Comparison of ENCODE assay signal across 10 cellular contexts in the genomic region with DNA sequence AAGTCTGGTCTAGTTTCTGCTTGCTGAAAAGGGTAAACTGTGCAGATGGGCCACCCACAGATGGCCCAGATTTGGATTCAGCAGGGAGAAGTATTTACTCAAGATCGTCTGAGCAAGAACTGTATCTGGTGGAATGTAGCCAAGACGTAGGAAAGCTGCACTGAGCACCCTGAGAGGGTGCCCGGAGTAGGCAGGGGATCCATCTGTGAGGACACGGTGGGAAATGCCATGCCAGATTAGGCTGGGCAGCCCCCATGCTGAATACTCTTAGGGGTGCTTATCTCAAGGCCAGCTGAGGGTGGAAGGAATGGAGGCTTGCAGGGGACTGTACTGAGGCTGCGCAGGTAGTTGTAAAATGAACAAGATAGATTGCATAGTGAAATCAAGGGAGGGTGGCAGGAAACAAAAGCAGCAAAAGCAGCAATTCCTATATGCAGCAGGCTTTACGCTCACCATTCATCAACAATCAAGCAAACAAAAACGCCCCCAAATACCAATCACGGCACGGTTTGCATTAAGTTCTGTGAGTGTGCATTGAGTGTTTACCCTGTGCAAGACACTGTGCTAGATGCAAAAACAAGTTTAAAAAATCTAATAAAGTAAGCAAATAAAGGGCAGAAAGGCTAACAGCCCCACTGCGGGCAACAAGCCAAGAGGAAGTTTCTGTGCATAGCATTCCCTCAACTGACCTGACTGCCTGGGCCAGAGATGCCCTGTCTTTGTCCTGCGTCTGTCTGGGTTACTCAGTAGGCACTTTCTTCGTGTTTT. TPM values are rescaled to one million over a fixed set of nuclear protein-coding genes. Genes with fewer than 3 reads are reported as not detected.
DNase-seq lines count a peak whose midpoint lies in the region; ATAC-seq, FAIRE-seq and TF ChIP-seq lines count a peak whose summit lies in the region.
"Had no signal": no experiment of that assay in that cellular context is flagged by ENCODE, and none has a peak within 500 bp of the region (broad histone marks: within the 10 kb centered on the region; RNA-seq: fewer than 3 reads in every experiment).

No MANE protein-coding gene starts in this region.

- intact Hi-C loops in naive thymus-derived CD4-positive, alpha-beta T cell (cut with micrococcal nuclease): no loop called here

- H3K4me1 Mint-ChIP-seq in naive thymus-derived CD4-positive, alpha-beta T cell: peaks cover 13 to 36% (median 28%) of the 10 kb centered on the region in 7 donors
- peaks cover 8% of the 10 kb centered on the region for H3K4me1 Mint-ChIP-seq in T-helper 17 cell

- peak overlapping the region in 5 of 10 donors; percentile 11 to 46 (median 28) for H3K4me3 Mint-ChIP-seq in naive thymus-derived CD4-positive, alpha-beta T cell
- no peak overlapping the region for H3K4me3 Mint-ChIP-seq in T-helper 17 cell
- H3K4me3 Mint-ChIP-seq: activated CD8-positive, alpha-beta T cell treated with anti-CD3 and anti-CD28 coated beads for 36 hours had no signal

- no peak overlapping the region for H3K9ac ChIP-seq in Loucy (ENCODE audit: low read depth, low read length, poor library complexity, severe bottlenecking)

- H3K9me3 ChIP-seq in Loucy (ENCODE audit: insufficient read depth, low read depth, low read length) (no peaks in the 10 kb centered on the region), T-helper 17 cell (ENCODE audit: control insufficient read depth, low read length, poor library complexity, severe bottlenecking) (no peaks in the 10 kb centered on the region)
- no peaks in the 10 kb centered on the region for H3K9me3 ChIP-seq in naive thymus-derived CD4-positive, alpha-beta T cell (ENCODE audit: control insufficient read depth in 2 of 3, low read length in 3 of 3)

- peaks cover 12% of the 10 kb centered on the region for H3K4me1 ChIP-seq in Loucy (ENCODE audit: insufficient read depth, low read length, poor library complexity, severe bottlenecking)
- H3K4me1 ChIP-seq in naive thymus-derived CD4-positive, alpha-beta T cell (ENCODE audit: control insufficient read depth in 2 of 2, insufficient read depth in 2 of 2, low read length in 2 of 2): peaks cover 0 to 7% of the 10 kb centered on the region in 2 donors

- H4K20me1 ChIP-seq in Loucy (ENCODE audit: insufficient read depth, low read length, poor library complexity, severe bottlenecking): no peaks in the 10 kb centered on the region

- ATAC-seq in naive thymus-derived CD4-positive, alpha-beta T cell: no peak
- ATAC-seq in T-helper 17 cell (no peak), HG03460 (IDR thresholded peaks at IDR 0.05; ENCODE audit: unreplicated experiment) (no peak), GM21367 (IDR thresholded peaks at IDR 0.05; ENCODE audit: unreplicated experiment) (no peak)

- no peak for TF ChIP-seq POLR2A in H54 (IDR thresholded peaks at IDR 0.05; ENCODE audit: low read depth, low read length)

- CTCF ChIA-PET in naive thymus-derived CD4-positive, alpha-beta T cell (lab: Charles Lee): no interaction called here

- no peaks in the 10 kb centered on the region for H3K9me2 ChIP-seq in Loucy (replicated peaks; ENCODE audit: low read depth, low read length)

- no peaks in the 10 kb centered on the region for H3K36me3 Mint-ChIP-seq in naive thymus-derived CD4-positive, alpha-beta T cell
- H3K36me3 Mint-ChIP-seq in T-helper 17 cell (ENCODE audit: low read depth): peaks cover 3% of the 10 kb centered on the region

- no peaks in the 10 kb centered on the region for H3K9me3 Mint-ChIP-seq in naive thymus-derived CD4-positive, alpha-beta T cell
- H3K9me3 Mint-ChIP-seq: activated CD8-positive, alpha-beta T cell treated with anti-CD3 and anti-CD28 coated beads for 36 hours had no signal

- peak overlapping the region; percentile 37; the same call in 1 of the 2 replicates for H2AFZ ChIP-seq in Loucy (ENCODE audit: low read length)

- DNase-seq in DMS 273 (lab: John Stamatoyannopoulos, UW; ENCODE audit: unreplicated experiment): peak; percentile 75
- peak; percentile 80 for DNase-seq in bronchial epithelial cell (ENCODE audit: low read depth)
- no peak for DNase-seq in naive thymus-derived CD4-positive, alpha-beta T cell
- no peak for DNase-seq in T-helper 17 cell
- no peak for DNase-seq in H54 (ENCODE audit: insufficient read length, low spot score)
- DNase-seq: activated CD8-positive, alpha-beta T cell treated with anti-CD3 and anti-CD28 coated beads for 36 hours; NCI-H226 had no signal

- H3K4me3 ChIP-seq in Loucy (ENCODE audit: low read length, poor library complexity, severe bottlenecking): no peak overlapping the region
- H3K4me3 ChIP-seq in bronchial epithelial cell (ENCODE audit: low read depth, low read length): no peak overlapping the region
- H3K4me3 ChIP-seq in naive thymus-derived CD4-positive, alpha-beta T cell (ENCODE audit: low read length): no peak overlapping the region

- H3K27ac Mint-ChIP-seq in naive thymus-derived CD4-positive, alpha-beta T cell: peak overlapping the region in 7 of 9 donors; percentile 14 to 85 (median 62)
- H3K27ac Mint-ChIP-seq in T-helper 17 cell: no peak overlapping the region

- H3K4me2 ChIP-seq in Loucy (ENCODE audit: low read depth, low read length, poor library complexity, severe bottlenecking): no peak overlapping the region

- H3K79me2 ChIP-seq in Loucy (ENCODE audit: insufficient read depth, low read length): no peaks in the 10 kb centered on the region

- H3K36me3 ChIP-seq in Loucy (ENCODE audit: insufficient read depth, low read length): no peaks in the 10 kb centered on the region
- H3K36me3 ChIP-seq in bronchial epithelial cell (ENCODE audit: control insufficient read depth, insufficient read depth, low read length): no peaks in the 10 kb centered on the region
- no peaks in the 10 kb centered on the region for H3K36me3 ChIP-seq in naive thymus-derived CD4-positive, alpha-beta T cell (ENCODE audit: control insufficient read depth in 2 of 3, insufficient read depth in 3 of 3, low read length in 3 of 3)

- TF ChIP-seq CTCF in Loucy (conservative IDR thresholded peaks at IDR 0.05; ENCODE audit: low read length) (no peak), bronchial epithelial cell (IDR thresholded peaks at IDR 0.05; ENCODE audit: insufficient read depth, low read length, severe bottlenecking) (no peak)

- H3F3A ChIP-seq in Loucy (ENCODE audit: low read depth): no peaks in the 10 kb centered on the region

- POLR2A ChIA-PET in naive thymus-derived CD4-positive, alpha-beta T cell (lab: Charles Lee): interaction anchor here (1.2 kb wide), 1 partner anchor 62 kb away, joined by 4 read pairs; no protein-coding TSS in a partner anchor

- no peaks in the 10 kb centered on the region for H3K27me3 Mint-ChIP-seq in naive thymus-derived CD4-positive, alpha-beta T cell
- no peaks in the 10 kb centered on the region for H3K27me3 Mint-ChIP-seq in T-helper 17 cell
- H3K27me3 Mint-ChIP-seq: activated CD8-positive, alpha-beta T cell treated with anti-CD3 and anti-CD28 coated beads for 36 hours had no signal

- no peak overlapping the region for H3K27ac ChIP-seq in naive thymus-derived CD4-positive, alpha-beta T cell (ENCODE audit: low read depth, low read length)

- H3K27me3 ChIP-seq in Loucy (ENCODE audit: insufficient read depth, low read length, poor library complexity, severe bottlenecking) (no peaks in the 10 kb centered on the region), bronchial epithelial cell (ENCODE audit: control insufficient read depth, insufficient read depth, low read length) (no peaks in the 10 kb centered on the region)
- H3K27me3 ChIP-seq in naive thymus-derived CD4-positive, alpha-beta T cell (ENCODE audit: control insufficient read depth in 2 of 2, insufficient read depth in 2 of 2, low read length in 2 of 2): no peaks in the 10 kb centered on the region

- FAIRE-seq in bronchial epithelial cell (lab: Jason Lieb, UNC): no peak
- no peak for FAIRE-seq in H54 (lab: Jason Lieb, UNC)

RNA-seq across cellular contexts. Expression of a gene that starts 32.2 kb away (rescaled TPM):
- total RNA-seq in bronchial epithelial cell (6.0 and 6.3 TPM in 2 replicates), T-helper 17 cell (10 to 100 TPM; 75.8 to 84.8 TPM)
- 100 to 1,000 TPM in 1 of 5 experiments, 10 to 100 TPM in 4; 58.8 to 133 (median 73.6) TPM for total RNA-seq in naive thymus-derived CD4-positive, alpha-beta T cell
- polyA plus RNA-seq in naive thymus-derived CD4-positive, alpha-beta T cell: 10 to 100 TPM; 63.7 to 73.1 TPM

Comparison
In these comparisons a context has a peak if more than half of its experiments do, and no peak if none do; other contexts are left out.
1. DNase-seq: peak in DMS 273 (single experiment) and bronchial epithelial cell (single experiment); none in naive thymus-derived CD4-positive, alpha-beta T cell (0 of 9), T-helper 17 cell (0 of 3) and H54 (single experiment).